ENCODE assay signal across 27 cellular contexts in genomic region chr6:130995783-130996447, GRCh38.
A peak's percentile ranks its signal among the peaks of the same experiment; 100 is the strongest.
DNase-seq lines count a peak whose midpoint lies in the region; ATAC-seq, FAIRE-seq and TF ChIP-seq lines count a peak whose summit lies in the region.
"Had no signal": no experiment of that assay in that cellular context is flagged by ENCODE, and none has a peak within 500 bp of the region (broad histone marks: within the 10 kb centered on the region; RNA-seq: fewer than 3 reads in every experiment).

No MANE protein-coding gene starts in this region.

- peaks cover 36 to 75% of the 10 kb centered on the region in 2 experiments for H3K79me1 ChIP-seq in IMR-90 (ENCODE audit: low read depth in 1 of 2, low read length in 2 of 2)
- peaks cover 23% of the 10 kb centered on the region for H3K79me1 ChIP-seq in mesenchymal stem cell (replicated peaks; ENCODE audit: low read length, poor library complexity, severe bottlenecking)

- TF ChIP-seq RAD21 in IMR-90 (IDR thresholded peaks at IDR 0.05; ENCODE audit: low read length), result no peak

- POLR2A ChIA-PET in IMR-90 (lab: Charles Lee; ENCODE audit: unreplicated experiment), result no interaction called here

- H3K9me3 ChIP-seq in IMR-90 (ENCODE audit: control insufficient read depth, insufficient read depth, low read length), result no peaks in the 10 kb centered on the region
- peaks cover 3% of the 10 kb centered on the region for H3K9me3 ChIP-seq in astrocyte (ENCODE audit: insufficient read depth, low read depth, low read length)
- no peaks in the 10 kb centered on the region for H3K9me3 ChIP-seq in mesenchymal stem cell (ENCODE audit: control insufficient read depth, low read length)
- H3K9me3 ChIP-seq: esophagus muscularis mucosa, gastrocnemius medialis, HAP-1 had no signal

- no peak for TF ChIP-seq POLR2A in IMR-90 (IDR thresholded peaks at IDR 0.05; ENCODE audit: low read depth, low read length)

- H3K9me1 ChIP-seq in IMR-90 (ENCODE audit: insufficient read depth, low read length), result peaks cover 14% of the 10 kb centered on the region

- no CpG with 5 or more reads among the region's 2 CpGs for WGBS in IMR-90 (ENCODE audit: extremely low coverage in 2 of 2, insufficient read length in 1 of 2), 2 experiments
- WGBS in mesenchymal stem cell, result 100% methylated on average over 1 of the region's 2 CpGs

- peaks cover 2% of the 10 kb centered on the region for H3K36me3 Mint-ChIP-seq in astrocyte (ENCODE audit: low read depth, unreplicated experiment)
- H3K36me3 Mint-ChIP-seq in T-helper 2 cell treated with Interferon-gamma antibody and Interleukin-4, amounts not matched to agents 5 μg/mL and 100 μg/mL, for 36 hours (ENCODE audit: low read depth), result no peaks in the 10 kb centered on the region
- H3K36me3 Mint-ChIP-seq: type B pancreatic cell had no signal

- H3K14ac ChIP-seq in IMR-90 (replicated peaks; ENCODE audit: low read depth, low read length), result peak overlapping the region; percentile 61
- no peak overlapping the region for H3K14ac ChIP-seq in mesenchymal stem cell (ENCODE audit: low read length in 2 of 2)

- ATAC-seq in IMR-90 (ENCODE audit: low read depth) (peak; percentile 69), GM21526 (IDR thresholded peaks at IDR 0.05; ENCODE audit: low FRiP score, unreplicated experiment) (no peak), GM21423 (IDR thresholded peaks at IDR 0.05; ENCODE audit: unreplicated experiment) (no peak)
- ATAC-seq: gastrocnemius medialis, GM12878, SK-N-SH treated with all-trans-retinoic acid at 6 μM for 48 hours had no signal

- H3K56ac ChIP-seq in IMR-90 (ENCODE audit: extremely low read depth, insufficient read depth, low read length), result no peak overlapping the region

- H3K36me3 ChIP-seq in IMR-90 (ENCODE audit: control insufficient read depth, insufficient read depth, low read length) (0 out of 2 replicates have a peak, but pooled peaks cover 2% of the 10 kb centered on the region), astrocyte (ENCODE audit: insufficient read depth, low read length) (no peaks in the 10 kb centered on the region), mesenchymal stem cell (ENCODE audit: control insufficient read depth in 1 of 2, insufficient read depth in 2 of 2, low read depth in 1 of 2, low read length in 2 of 2) (no peaks in the 10 kb centered on the region)
- H3K36me3 ChIP-seq: esophagus muscularis mucosa, gastrocnemius medialis, HAP-1, neutrophil had no signal

- H2AK5ac ChIP-seq in IMR-90 (ENCODE audit: low read depth, low read length) (peak overlapping the region; percentile 11), mesenchymal stem cell (ENCODE audit: low read length, severe bottlenecking) (no peak overlapping the region)

- H3K18ac ChIP-seq in IMR-90 (ENCODE audit: low read depth, low read length) (peak overlapping the region; percentile 71; the same call in 1 of the 2 replicates), mesenchymal stem cell (ENCODE audit: low read depth in 1 of 2, low read length in 2 of 2) (peak overlapping the region; percentile 43 to 56)

- H3K9ac ChIP-seq in IMR-90 (ENCODE audit: low read depth, low read length), result no peak overlapping the region
- no peak overlapping the region for H3K9ac ChIP-seq in astrocyte (ENCODE audit: low read length)
- no peak overlapping the region for H3K9ac ChIP-seq in mesenchymal stem cell (ENCODE audit: low read length)

- CTCF ChIA-PET in IMR-90 (lab: Yijun Ruan, JAX), result interaction anchor here (0.5 to 0.7 kb wide), 2 partner anchors 18 to 34 kb away, joined by 3 read pairs; no protein-coding TSS in a partner anchor

- no peaks in the 10 kb centered on the region for H3K27me3 Mint-ChIP-seq in astrocyte (ENCODE audit: low read depth, unreplicated experiment)
- H3K27me3 Mint-ChIP-seq in T-helper 2 cell treated with Interferon-gamma antibody and Interleukin-4, amounts not matched to agents 5 μg/mL and 100 μg/mL, for 36 hours (ENCODE audit: low read depth), result no peaks in the 10 kb centered on the region
- H3K27me3 Mint-ChIP-seq: activated T-cell treated with anti-CD3 and anti-CD28 coated beads, Interleukin-2, amount 50 U/mL, for 24 hours; B cell; brain; type B pancreatic cell had no signal

- H3K4me2 ChIP-seq in IMR-90 (ENCODE audit: low read depth, low read length) (peak overlapping the region; percentile 3), astrocyte (ENCODE audit: low read length) (no peak overlapping the region), mesenchymal stem cell (ENCODE audit: low read length, poor library complexity, severe bottlenecking) (no peak overlapping the region)

- H3K23ac ChIP-seq in IMR-90 (ENCODE audit: low read depth, low read length) (peak overlapping the region; percentile 58; the same call in 1 of the 2 replicates), mesenchymal stem cell (ENCODE audit: low read length in 2 of 2) (no peak overlapping the region)

- in situ Hi-C loops in IMR-90 (cut with MboI; ENCODE audit: low sequenced_read_pairs), result no loop called here

- no peak for FAIRE-seq in astrocyte (lab: Jason Lieb, UNC)
- FAIRE-seq: GM12878 had no signal

- H4K20me1 ChIP-seq in IMR-90 (ENCODE audit: insufficient read depth, low read length), result peaks cover 10% of the 10 kb centered on the region; the same call in 1 of the 2 replicates
- H4K20me1 ChIP-seq in astrocyte (ENCODE audit: insufficient read depth, low read length), result peaks cover 2% of the 10 kb centered on the region

- intact Hi-C loops in IMR-90 (cut with micrococcal nuclease), result no loop called here

- H4K8ac ChIP-seq in IMR-90 (ENCODE audit: low read depth in 2 of 2, low read length in 2 of 2) (peak overlapping the region in 1 of 2 experiments; percentile 7; a peak in 1 of 4 replicates), mesenchymal stem cell (ENCODE audit: low read length) (no peak overlapping the region)

- TF ChIP-seq CTCF in 22Rv1 (IDR thresholded peaks at IDR 0.05) (no peak), IMR-90 (conservative IDR thresholded peaks at IDR 0.05; ENCODE audit: low read depth, low read length) (no peak), astrocyte (IDR thresholded peaks at IDR 0.05; ENCODE audit: insufficient read depth, low read depth, low read length) (no peak)

- BruUV-seq in IMR-90 (replicated peaks; lab: Mats Ljungman, UMichigan), result no TSS peak

- H2BK120ac ChIP-seq in IMR-90 (ENCODE audit: low read depth, low read length) (peak overlapping the region; percentile 71; the same call in 1 of the 2 replicates), mesenchymal stem cell (ENCODE audit: low read depth, low read length) (no peak overlapping the region)

- H3K4me3 Mint-ChIP-seq in astrocyte (ENCODE audit: unreplicated experiment), result peak overlapping the region; percentile 29
- H3K4me3 Mint-ChIP-seq in T-helper 2 cell treated with Interferon-gamma antibody and Interleukin-4, amounts not matched to agents 5 μg/mL and 100 μg/mL, for 36 hours, result no peak overlapping the region
- H3K4me3 Mint-ChIP-seq: activated T-cell treated with anti-CD3 and anti-CD28 coated beads, Interleukin-2, amount 50 U/mL, for 24 hours; B cell; brain; type B pancreatic cell had no signal

- H2BK15ac ChIP-seq in IMR-90 (ENCODE audit: low read depth, low read length), result peak overlapping the region; percentile 45; the same call in 1 of the 3 replicates
- H2BK15ac ChIP-seq in mesenchymal stem cell (ENCODE audit: low read depth, poor library complexity, severe bottlenecking), result no peak overlapping the region

- H3K4me1 Mint-ChIP-seq in astrocyte (ENCODE audit: low read depth, unreplicated experiment), result peaks cover 41% of the 10 kb centered on the region
- no peaks in the 10 kb centered on the region for H3K4me1 Mint-ChIP-seq in T-helper 2 cell treated with Interferon-gamma antibody and Interleukin-4, amounts not matched to agents 5 μg/mL and 100 μg/mL, for 36 hours (ENCODE audit: low read depth)

- peak; percentile 29 for DNase-seq in IMR-90
- DNase-seq in astrocyte (ENCODE audit: low read depth), result no peak
- peak; percentile 24 for DNase-seq in mesenchymal stem cell
- DNase-seq in HuH-7.5 (ENCODE audit: low spot score), result no peak
- no peak for DNase-seq in T-helper 2 cell treated with Interferon-gamma antibody and Interleukin-4, amounts not matched to agents 5 μg/mL and 100 μg/mL, for 36 hours (ENCODE audit: low spot score)
- DNase-seq: activated CD4-positive, alpha-beta T cell treated with anti-CD3 and anti-CD28 coated beads for 48 hours; activated T-cell treated with anti-CD3 and anti-CD28 coated beads, Interleukin-2, amount 50 U/mL, for 24 hours; effector CD8-positive, alpha-beta T cell; gastrocnemius medialis; hypothalamus; MM.1S; NCI-H1436; NCI-H446 treated with DMSO at 0.1 percent for 48 hours; NK-92 treated with Interleukin-12 subunit alpha and Interleukin-12 subunit beta, amount 100 ng/mL, for 24 hours; stimulated activated CD4-positive, alpha-beta T cell treated with anti-CD3 and anti-CD28 coated beads, Interleukin-1b, Interleukin-23, amount 100 ng/mL, for 48 hours; T-helper 2 cell had no signal

- H3K27me3 ChIP-seq in IMR-90 (ENCODE audit: control insufficient read depth, insufficient read depth, low read length), result no peaks in the 10 kb centered on the region
- H3K27me3 ChIP-seq in astrocyte (ENCODE audit: insufficient read depth, low read length), result no peaks in the 10 kb centered on the region
- no peaks in the 10 kb centered on the region for H3K27me3 ChIP-seq in mesenchymal stem cell (ENCODE audit: control insufficient read depth in 1 of 2, insufficient read depth in 1 of 2, low read length in 2 of 2)
- H3K27me3 ChIP-seq: esophagus muscularis mucosa, gastrocnemius medialis, neutrophil had no signal

- H2BK5ac ChIP-seq in IMR-90 (ENCODE audit: low read depth, low read length, poor library complexity, severe bottlenecking), result peak overlapping the region; percentile 91
- H2BK5ac ChIP-seq in mesenchymal stem cell (ENCODE audit: low read depth, low read length, poor library complexity, severe bottlenecking), result no peak overlapping the region

- no peak overlapping the region for H2AK9ac ChIP-seq in IMR-90 (replicated peaks; ENCODE audit: low read depth, low read length, poor library complexity)

- H3K79me2 ChIP-seq in astrocyte (ENCODE audit: insufficient read depth, low read length), result peaks cover 58% of the 10 kb centered on the region

- no peak overlapping the region for H2BK12ac ChIP-seq in mesenchymal stem cell (ENCODE audit: low read length in 2 of 2)

- H3K4me1 ChIP-seq in IMR-90 (ENCODE audit: control insufficient read depth, insufficient read depth, low read length), result peaks cover 8% of the 10 kb centered on the region; the same call in 1 of the 2 replicates
- peaks cover 14% of the 10 kb centered on the region for H3K4me1 ChIP-seq in astrocyte (ENCODE audit: insufficient read depth, low read length)
- peaks cover 8% of the 10 kb centered on the region for H3K4me1 ChIP-seq in mesenchymal stem cell (ENCODE audit: control insufficient read depth, insufficient read depth, low read depth, low read length)

- H4K5ac ChIP-seq in IMR-90 (ENCODE audit: low read depth, low read length), result no peak overlapping the region; the same call in 1 of the 2 replicates

- H3K9me3 Mint-ChIP-seq in astrocyte (ENCODE audit: unreplicated experiment), result no peaks in the 10 kb centered on the region
- no peaks in the 10 kb centered on the region for H3K9me3 Mint-ChIP-seq in T-helper 2 cell treated with Interferon-gamma antibody and Interleukin-4, amounts not matched to agents 5 μg/mL and 100 μg/mL, for 36 hours

- no peak overlapping the region for H2AFZ ChIP-seq in IMR-90 (replicated peaks; ENCODE audit: low read length, poor library complexity)
- no peak overlapping the region for H2AFZ ChIP-seq in astrocyte (ENCODE audit: low read depth, low read length)
- no peak overlapping the region for H2AFZ ChIP-seq in mesenchymal stem cell (ENCODE audit: low read depth, low read length)

- H3K4me3 ChIP-seq in IMR-90 (ENCODE audit: insufficient read depth, low read depth, low read length), result no peak overlapping the region
- H3K4me3 ChIP-seq in astrocyte (ENCODE audit: insufficient read depth, low read depth, low read length), result no peak overlapping the region
- no peak overlapping the region for H3K4me3 ChIP-seq in mesenchymal stem cell (ENCODE audit: insufficient read depth in 1 of 2, low read depth in 1 of 2, low read length in 2 of 2)
- H3K4me3 ChIP-seq: esophagus muscularis mucosa, gastrocnemius medialis, GM12878, HAP-1 had no signal

- peak overlapping the region; percentile 53 for H3K27ac ChIP-seq in 22Rv1
- peak overlapping the region; percentile 6; the same call in 1 of the 2 replicates for H3K27ac ChIP-seq in IMR-90 (ENCODE audit: insufficient read depth, low read length)
- H3K27ac ChIP-seq in astrocyte (ENCODE audit: low read depth, low read length), result no peak overlapping the region
- H3K27ac ChIP-seq in mesenchymal stem cell (ENCODE audit: low read length, poor library complexity, severe bottlenecking), result no peak overlapping the region
- H3K27ac ChIP-seq: esophagus muscularis mucosa, gastrocnemius medialis, neutrophil had no signal

- dilution Hi-C loops in IMR-90 (cut with HindIII; ENCODE audit: low sequenced_read_pairs, unreplicated experiment), result no loop called here

- H3K27ac Mint-ChIP-seq in astrocyte (ENCODE audit: unreplicated experiment), result peak overlapping the region; percentile 79
- H3K27ac Mint-ChIP-seq in T-helper 2 cell treated with Interferon-gamma antibody and Interleukin-4, amounts not matched to agents 5 μg/mL and 100 μg/mL, for 36 hours, result no peak overlapping the region
- H3K27ac Mint-ChIP-seq: activated T-cell treated with anti-CD3 and anti-CD28 coated beads, Interleukin-2, amount 50 U/mL, for 24 hours; B cell; type B pancreatic cell had no signal

- peak overlapping the region; percentile 37 for H4K91ac ChIP-seq in IMR-90 (ENCODE audit: insufficient read depth, low read depth, low read length)
- no peak overlapping the region for H4K91ac ChIP-seq in mesenchymal stem cell (ENCODE audit: low read length)

- peak overlapping the region; percentile 81 for H2BK20ac ChIP-seq in IMR-90 (ENCODE audit: low read depth, low read length)

- H3K4ac ChIP-seq in IMR-90 (ENCODE audit: low read depth, low read length) (peak overlapping the region; percentile 82), mesenchymal stem cell (ENCODE audit: low read depth in 1 of 2, low read length in 2 of 2) (peak overlapping the region in 1 of 2 experiments; percentile 30)

Comparison
In these comparisons a context has a peak if more than half of its experiments do, and no peak if none do; other contexts are left out.
1. H3K27ac ChIP-seq: peak in 22Rv1 (single experiment) and IMR-90 (single experiment); none in astrocyte (single experiment) and mesenchymal stem cell (single experiment).
2. DNase-seq: peak in IMR-90 (single experiment) and mesenchymal stem cell (single experiment); none in astrocyte (single experiment), HuH-7.5 (single experiment) and T-helper 2 cell treated with Interferon-gamma antibody and Interleukin-4, amounts not matched to agents 5 μg/mL and 100 μg/mL, for 36 hours (single experiment).